Comparison of ENCODE assay signal across 1 cellular context in the genomic region with DNA sequence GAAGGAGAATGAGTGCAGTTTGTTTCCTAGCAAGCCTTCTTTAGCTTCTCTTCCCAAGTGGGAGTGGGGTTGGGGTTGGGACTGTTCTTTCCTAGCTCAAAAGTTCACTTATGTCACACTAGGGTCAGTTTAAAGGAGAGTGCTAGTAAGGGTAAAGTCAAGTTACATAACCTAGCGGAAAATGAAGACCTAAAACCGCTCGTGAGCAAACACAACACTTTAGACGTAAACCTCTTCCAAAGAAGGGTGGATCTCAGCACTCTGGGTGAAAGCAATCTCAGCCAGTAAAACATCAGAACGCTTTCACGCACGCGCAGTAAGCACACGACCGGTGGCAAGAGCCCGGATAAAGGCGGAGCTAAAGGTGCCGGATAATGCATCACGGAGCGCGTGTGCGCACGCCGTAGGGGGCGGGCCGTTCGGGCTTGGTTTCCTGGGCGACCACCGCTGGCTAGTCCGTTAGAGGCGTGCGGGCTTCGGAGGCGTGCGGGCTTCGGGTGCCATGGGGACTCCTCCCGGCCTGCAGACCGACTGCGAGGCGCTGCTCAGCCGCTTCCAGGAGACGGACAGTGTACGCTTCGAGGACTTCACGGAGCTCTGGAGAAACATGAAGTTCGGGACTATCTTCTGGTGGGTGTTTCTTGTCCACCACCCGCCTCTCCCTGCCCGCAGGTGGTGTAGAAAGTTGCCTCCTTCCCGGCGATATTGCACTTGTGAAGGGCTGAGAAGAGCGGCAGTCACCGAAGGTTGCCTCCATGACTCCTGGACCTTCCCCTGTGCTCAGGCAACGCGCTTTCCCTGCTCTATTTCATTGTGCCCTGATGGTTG.
A peak's percentile ranks its signal among the peaks of the same experiment; 100 is the strongest.
TF ChIP-seq lines count a peak whose summit lies in the region.

Gene SNAPC1 (plus strand): TSS at position 462 of the 828 bp plus-strand sequence. CDS start 41 bp downstream, at position 503.

TF ChIP-seq in K562, 482 proteins besides CTCF, POLR2A, EP300 and RAD21 (continued from another document and continues in another):
- TF ChIP-seq, protein P1, sequence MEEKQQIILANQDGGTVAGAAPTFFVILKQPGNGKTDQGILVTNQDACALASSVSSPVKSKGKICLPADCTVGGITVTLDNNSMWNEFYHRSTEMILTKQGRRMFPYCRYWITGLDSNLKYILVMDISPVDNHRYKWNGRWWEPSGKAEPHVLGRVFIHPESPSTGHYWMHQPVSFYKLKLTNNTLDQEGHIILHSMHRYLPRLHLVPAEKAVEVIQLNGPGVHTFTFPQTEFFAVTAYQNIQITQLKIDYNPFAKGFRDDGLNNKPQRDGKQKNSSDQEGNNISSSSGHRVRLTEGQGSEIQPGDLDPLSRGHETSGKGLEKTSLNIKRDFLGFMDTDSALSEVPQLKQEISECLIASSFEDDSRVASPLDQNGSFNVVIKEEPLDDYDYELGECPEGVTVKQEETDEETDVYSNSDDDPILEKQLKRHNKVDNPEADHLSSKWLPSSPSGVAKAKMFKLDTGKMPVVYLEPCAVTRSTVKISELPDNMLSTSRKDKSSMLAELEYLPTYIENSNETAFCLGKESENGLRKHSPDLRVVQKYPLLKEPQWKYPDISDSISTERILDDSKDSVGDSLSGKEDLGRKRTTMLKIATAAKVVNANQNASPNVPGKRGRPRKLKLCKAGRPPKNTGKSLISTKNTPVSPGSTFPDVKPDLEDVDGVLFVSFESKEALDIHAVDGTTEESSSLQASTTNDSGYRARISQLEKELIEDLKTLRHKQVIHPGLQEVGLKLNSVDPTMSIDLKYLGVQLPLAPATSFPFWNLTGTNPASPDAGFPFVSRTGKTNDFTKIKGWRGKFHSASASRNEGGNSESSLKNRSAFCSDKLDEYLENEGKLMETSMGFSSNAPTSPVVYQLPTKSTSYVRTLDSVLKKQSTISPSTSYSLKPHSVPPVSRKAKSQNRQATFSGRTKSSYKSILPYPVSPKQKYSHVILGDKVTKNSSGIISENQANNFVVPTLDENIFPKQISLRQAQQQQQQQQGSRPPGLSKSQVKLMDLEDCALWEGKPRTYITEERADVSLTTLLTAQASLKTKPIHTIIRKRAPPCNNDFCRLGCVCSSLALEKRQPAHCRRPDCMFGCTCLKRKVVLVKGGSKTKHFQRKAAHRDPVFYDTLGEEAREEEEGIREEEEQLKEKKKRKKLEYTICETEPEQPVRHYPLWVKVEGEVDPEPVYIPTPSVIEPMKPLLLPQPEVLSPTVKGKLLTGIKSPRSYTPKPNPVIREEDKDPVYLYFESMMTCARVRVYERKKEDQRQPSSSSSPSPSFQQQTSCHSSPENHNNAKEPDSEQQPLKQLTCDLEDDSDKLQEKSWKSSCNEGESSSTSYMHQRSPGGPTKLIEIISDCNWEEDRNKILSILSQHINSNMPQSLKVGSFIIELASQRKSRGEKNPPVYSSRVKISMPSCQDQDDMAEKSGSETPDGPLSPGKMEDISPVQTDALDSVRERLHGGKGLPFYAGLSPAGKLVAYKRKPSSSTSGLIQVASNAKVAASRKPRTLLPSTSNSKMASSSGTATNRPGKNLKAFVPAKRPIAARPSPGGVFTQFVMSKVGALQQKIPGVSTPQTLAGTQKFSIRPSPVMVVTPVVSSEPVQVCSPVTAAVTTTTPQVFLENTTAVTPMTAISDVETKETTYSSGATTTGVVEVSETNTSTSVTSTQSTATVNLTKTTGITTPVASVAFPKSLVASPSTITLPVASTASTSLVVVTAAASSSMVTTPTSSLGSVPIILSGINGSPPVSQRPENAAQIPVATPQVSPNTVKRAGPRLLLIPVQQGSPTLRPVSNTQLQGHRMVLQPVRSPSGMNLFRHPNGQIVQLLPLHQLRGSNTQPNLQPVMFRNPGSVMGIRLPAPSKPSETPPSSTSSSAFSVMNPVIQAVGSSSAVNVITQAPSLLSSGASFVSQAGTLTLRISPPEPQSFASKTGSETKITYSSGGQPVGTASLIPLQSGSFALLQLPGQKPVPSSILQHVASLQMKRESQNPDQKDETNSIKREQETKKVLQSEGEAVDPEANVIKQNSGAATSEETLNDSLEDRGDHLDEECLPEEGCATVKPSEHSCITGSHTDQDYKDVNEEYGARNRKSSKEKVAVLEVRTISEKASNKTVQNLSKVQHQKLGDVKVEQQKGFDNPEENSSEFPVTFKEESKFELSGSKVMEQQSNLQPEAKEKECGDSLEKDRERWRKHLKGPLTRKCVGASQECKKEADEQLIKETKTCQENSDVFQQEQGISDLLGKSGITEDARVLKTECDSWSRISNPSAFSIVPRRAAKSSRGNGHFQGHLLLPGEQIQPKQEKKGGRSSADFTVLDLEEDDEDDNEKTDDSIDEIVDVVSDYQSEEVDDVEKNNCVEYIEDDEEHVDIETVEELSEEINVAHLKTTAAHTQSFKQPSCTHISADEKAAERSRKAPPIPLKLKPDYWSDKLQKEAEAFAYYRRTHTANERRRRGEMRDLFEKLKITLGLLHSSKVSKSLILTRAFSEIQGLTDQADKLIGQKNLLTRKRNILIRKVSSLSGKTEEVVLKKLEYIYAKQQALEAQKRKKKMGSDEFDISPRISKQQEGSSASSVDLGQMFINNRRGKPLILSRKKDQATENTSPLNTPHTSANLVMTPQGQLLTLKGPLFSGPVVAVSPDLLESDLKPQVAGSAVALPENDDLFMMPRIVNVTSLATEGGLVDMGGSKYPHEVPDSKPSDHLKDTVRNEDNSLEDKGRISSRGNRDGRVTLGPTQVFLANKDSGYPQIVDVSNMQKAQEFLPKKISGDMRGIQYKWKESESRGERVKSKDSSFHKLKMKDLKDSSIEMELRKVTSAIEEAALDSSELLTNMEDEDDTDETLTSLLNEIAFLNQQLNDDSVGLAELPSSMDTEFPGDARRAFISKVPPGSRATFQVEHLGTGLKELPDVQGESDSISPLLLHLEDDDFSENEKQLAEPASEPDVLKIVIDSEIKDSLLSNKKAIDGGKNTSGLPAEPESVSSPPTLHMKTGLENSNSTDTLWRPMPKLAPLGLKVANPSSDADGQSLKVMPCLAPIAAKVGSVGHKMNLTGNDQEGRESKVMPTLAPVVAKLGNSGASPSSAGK (IDR thresholded peaks at IDR 0.05), result no peak
- TF ChIP-seq BRD9 (IDR thresholded peaks at IDR 0.05; ENCODE audit: low read depth, partially characterized antibody) (no peak), FOSL1 (tag; conservative IDR thresholded peaks at IDR 0.05) (no peak), ZBTB8A (IDR thresholded peaks at IDR 0.05; ENCODE audit: partially characterized antibody) (no peak), BCL6 (CRISPR knock-in tag; IDR thresholded peaks at IDR 0.05) (no peak), FOXA1 (IDR thresholded peaks at IDR 0.05; ENCODE audit: borderline replicate concordance) (no peak), E2F5 (CRISPR knock-in tag; IDR thresholded peaks at IDR 0.05) (no peak), TRIM28 (IDR thresholded peaks at IDR 0.05) (peak; percentile 53; the same call in 1 of the 2 replicates), PBX2 (CRISPR knock-in tag; IDR thresholded peaks at IDR 0.05; ENCODE audit: low read depth) (no peak), PBX2 (tag; conservative IDR thresholded peaks at IDR 0.05; ENCODE audit: low read depth) (peak; percentile 77), ZBTB1 (CRISPR knock-in tag; IDR thresholded peaks at IDR 0.05; ENCODE audit: borderline replicate concordance, low read depth) (peak; percentile 80; the same call in 1 of the 2 replicates), U2AF1 (optimal IDR thresholded peaks at IDR 0.05; ENCODE audit: low read depth, low read length) (no peak), MTA2 (IDR thresholded peaks at IDR 0.05; ENCODE audit: low read depth) (no peak), CREM (IDR thresholded peaks at IDR 0.05; ENCODE audit: low read depth) (peak; percentile 46), FOXM1 (IDR thresholded peaks at IDR 0.05; ENCODE audit: low read depth) (no peak), FOXM1 (CRISPR knock-in tag; IDR thresholded peaks at IDR 0.05; ENCODE audit: low read depth) (no peak), TBP (optimal IDR thresholded peaks at IDR 0.05; ENCODE audit: low read depth, low read length) (peak; percentile 68), ZNF778 (CRISPR knock-in tag; IDR thresholded peaks at IDR 0.05) (no peak), ZNF707 (CRISPR knock-in tag; conservative IDR thresholded peaks at IDR 0.05) (no peak), RFX1 (IDR thresholded peaks at IDR 0.05) (peak; percentile 91), NCOR1 (IDR thresholded peaks at IDR 0.05) (no peak), TFAP4 (CRISPR knock-in tag; IDR thresholded peaks at IDR 0.05; ENCODE audit: borderline replicate concordance) (peak; percentile 59; the same call in 1 of the 2 replicates), BCOR (IDR thresholded peaks at IDR 0.05) (no peak), ZNF280A (IDR thresholded peaks at IDR 0.05; ENCODE audit: low read depth, partially characterized antibody) (no peak), ZNF830 (CRISPR knock-in tag; IDR thresholded peaks at IDR 0.05) (no peak)
- TF ChIP-seq, protein P2, sequence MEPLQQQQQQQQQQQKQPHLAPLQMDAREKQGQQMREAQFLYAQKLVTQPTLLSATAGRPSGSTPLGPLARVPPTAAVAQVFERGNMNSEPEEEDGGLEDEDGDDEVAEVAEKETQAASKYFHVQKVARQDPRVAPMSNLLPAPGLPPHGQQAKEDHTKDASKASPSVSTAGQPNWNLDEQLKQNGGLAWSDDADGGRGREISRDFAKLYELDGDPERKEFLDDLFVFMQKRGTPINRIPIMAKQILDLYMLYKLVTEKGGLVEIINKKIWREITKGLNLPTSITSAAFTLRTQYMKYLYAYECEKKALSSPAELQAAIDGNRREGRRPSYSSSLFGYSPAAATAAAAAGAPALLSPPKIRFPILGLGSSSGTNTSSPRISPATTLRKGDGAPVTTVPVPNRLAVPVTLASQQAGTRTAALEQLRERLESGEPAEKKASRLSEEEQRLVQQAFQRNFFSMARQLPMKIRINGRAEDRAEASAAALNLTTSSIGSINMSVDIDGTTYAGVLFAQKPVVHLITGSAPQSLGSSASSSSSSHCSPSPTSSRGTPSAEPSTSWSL (CRISPR knock-in tag; IDR thresholded peaks at IDR 0.05; ENCODE audit: borderline replicate concordance), result no peak
- TF ChIP-seq, protein P3, sequence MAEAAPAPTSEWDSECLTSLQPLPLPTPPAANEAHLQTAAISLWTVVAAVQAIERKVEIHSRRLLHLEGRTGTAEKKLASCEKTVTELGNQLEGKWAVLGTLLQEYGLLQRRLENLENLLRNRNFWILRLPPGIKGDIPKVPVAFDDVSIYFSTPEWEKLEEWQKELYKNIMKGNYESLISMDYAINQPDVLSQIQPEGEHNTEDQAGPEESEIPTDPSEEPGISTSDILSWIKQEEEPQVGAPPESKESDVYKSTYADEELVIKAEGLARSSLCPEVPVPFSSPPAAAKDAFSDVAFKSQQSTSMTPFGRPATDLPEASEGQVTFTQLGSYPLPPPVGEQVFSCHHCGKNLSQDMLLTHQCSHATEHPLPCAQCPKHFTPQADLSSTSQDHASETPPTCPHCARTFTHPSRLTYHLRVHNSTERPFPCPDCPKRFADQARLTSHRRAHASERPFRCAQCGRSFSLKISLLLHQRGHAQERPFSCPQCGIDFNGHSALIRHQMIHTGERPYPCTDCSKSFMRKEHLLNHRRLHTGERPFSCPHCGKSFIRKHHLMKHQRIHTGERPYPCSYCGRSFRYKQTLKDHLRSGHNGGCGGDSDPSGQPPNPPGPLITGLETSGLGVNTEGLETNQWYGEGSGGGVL (CRISPR knock-in tag; IDR thresholded peaks at IDR 0.05), result no peak
- TF ChIP-seq, protein P4, sequence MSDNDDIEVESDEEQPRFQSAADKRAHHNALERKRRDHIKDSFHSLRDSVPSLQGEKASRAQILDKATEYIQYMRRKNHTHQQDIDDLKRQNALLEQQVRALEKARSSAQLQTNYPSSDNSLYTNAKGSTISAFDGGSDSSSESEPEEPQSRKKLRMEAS (CRISPR knock-in tag; IDR thresholded peaks at IDR 0.05), result peak; percentile 76
- TF ChIP-seq, protein P5, sequence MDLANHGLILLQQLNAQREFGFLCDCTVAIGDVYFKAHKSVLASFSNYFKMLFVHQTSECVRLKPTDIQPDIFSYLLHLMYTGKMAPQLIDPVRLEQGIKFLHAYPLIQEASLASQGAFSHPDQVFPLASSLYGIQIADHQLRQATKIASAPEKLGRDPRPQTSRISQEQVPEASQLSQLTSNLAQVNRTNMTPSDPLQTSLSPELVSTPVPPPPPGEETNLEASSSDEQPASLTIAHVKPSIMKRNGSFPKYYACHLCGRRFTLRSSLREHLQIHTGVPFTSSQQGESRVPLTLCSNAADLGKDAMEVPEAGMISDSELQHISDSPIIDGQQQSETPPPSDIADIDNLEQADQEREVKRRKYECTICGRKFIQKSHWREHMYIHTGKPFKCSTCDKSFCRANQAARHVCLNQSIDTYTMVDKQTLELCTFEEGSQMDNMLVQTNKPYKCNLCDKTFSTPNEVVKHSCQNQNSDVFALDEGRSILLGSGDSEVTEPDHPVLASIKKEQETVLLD (IDR thresholded peaks at IDR 0.05), result peak; percentile 83; the same call in 1 of the 2 replicates
